ENCODE assay signal across 16 cellular contexts in the genomic region with DNA sequence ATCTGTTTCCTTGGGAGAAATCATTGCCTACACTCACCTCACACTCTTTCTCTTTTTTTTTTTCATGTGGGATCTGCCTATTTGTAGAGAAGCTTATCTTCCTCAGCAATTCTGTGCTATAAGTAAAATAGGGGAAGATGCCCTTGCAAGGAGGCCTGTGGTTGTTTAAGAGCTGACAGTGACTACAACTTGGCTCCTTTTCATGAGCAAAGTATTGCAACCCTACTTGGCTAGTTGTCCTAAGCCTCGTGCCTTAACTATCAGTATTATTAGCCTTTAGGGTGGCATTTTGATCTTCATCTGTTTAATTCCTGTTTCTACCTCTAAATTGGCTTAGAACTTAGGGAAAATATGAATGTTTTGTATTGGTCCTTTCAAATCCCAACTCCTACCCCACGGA. TPM values are rescaled to one million over a fixed set of nuclear protein-coding genes. Genes with fewer than 3 reads are reported as not detected.
DNase-seq lines count a peak whose midpoint lies in the region; ATAC-seq and TF ChIP-seq lines count a peak whose summit lies in the region.
"Had no signal": no experiment of that assay in that cellular context is flagged by ENCODE, and none has a peak within 500 bp of the region (broad histone marks: within the 10 kb centered on the region; RNA-seq: fewer than 3 reads in every experiment).

No MANE protein-coding gene starts in this region.

- peaks cover 53 to 78% of the 10 kb centered on the region in 2 donors for H3K4me1 ChIP-seq in thoracic aorta (ENCODE audit: control insufficient read depth in 1 of 2, low read depth in 2 of 2)

- no peaks in the 10 kb centered on the region for H3K9me3 ChIP-seq in thoracic aorta
- H3K9me3 ChIP-seq: BLaER1 treated with 17β-estradiol and CSF1 and Interleukin-3, amounts not matched to agents 10 nM and 100 nM had no signal

- no peaks in the 10 kb centered on the region for H3K27me3 ChIP-seq in thoracic aorta (replicated peaks; ENCODE audit: insufficient read depth)
- H3K27me3 ChIP-seq: BLaER1 treated with 17β-estradiol and CSF1 and Interleukin-3, amounts not matched to agents 10 nM and 100 nM had no signal

- peak overlapping the region; percentile 46 to 76 for H3K27ac ChIP-seq in coronary artery
- peak overlapping the region; percentile 48 for H3K27ac ChIP-seq in thoracic aorta
- H3K27ac ChIP-seq: BLaER1 treated with 17β-estradiol and CSF1 and Interleukin-3, amounts not matched to agents 10 nM and 100 nM had no signal

- intact Hi-C loops in head of caudate nucleus (cut with DNase I), result no loop called here

- no peak overlapping the region for H3K4me3 ChIP-seq in coronary artery
- H3K4me3 ChIP-seq in thoracic aorta, result no peak overlapping the region
- H3K4me3 ChIP-seq: BLaER1 treated with 17β-estradiol and CSF1 and Interleukin-3, amounts not matched to agents 10 nM and 100 nM; PC-9 had no signal

- no peak for ATAC-seq in thoracic aorta (ENCODE audit: insufficient number of reproducible peaks, low FRiP score, low read depth)

- DNase-seq in OCI-M1 (lab: John Stamatoyannopoulos, UW) (peak; percentile 55), coronary artery (ENCODE audit: low spot score) (no peak), medulla oblongata (ENCODE audit: extremely low spot score) (peak; percentile 13), thoracic aorta (ENCODE audit: low spot score) (no peak), ecto neural progenitor cell (ENCODE audit: low spot score) (no peak), activated T-cell treated with anti-CD3 and anti-CD28 coated beads for 4 hours (no peak), head of caudate nucleus (no peak)
- no peak for DNase-seq in activated effector memory CD4-positive, alpha-beta T cell treated with Interleukin-2 at 50 U/mL for 16 hours
- DNase-seq: activated CD8-positive, alpha-beta memory T cell treated with anti-CD3 and anti-CD28 coated beads, Interleukin-2, amount 50 U/mL, for 4 hours; activated naive CD4-positive, alpha-beta T cell treated with anti-CD3 and anti-CD28 coated beads for 36 hours; GOT3; naive B cell; NCI-H2081 treated with DMSO at 0.1 percent for 48 hours; NCI-H526; PC-9 had no signal

- no peaks in the 10 kb centered on the region for H3K36me3 ChIP-seq in thoracic aorta
- H3K36me3 ChIP-seq: BLaER1 treated with 17β-estradiol and CSF1 and Interleukin-3, amounts not matched to agents 10 nM and 100 nM had no signal

- TF ChIP-seq CTCF in coronary artery (IDR thresholded peaks at IDR 0.05), result no peak
- TF ChIP-seq CTCF in thoracic aorta (IDR thresholded peaks at IDR 0.05), result no peak

RNA-seq across cellular contexts. Expression of a gene that starts 56.1 kb away (rescaled TPM):
- 1 to 10 TPM; 1.2 to 1.5 TPM for total RNA-seq in thoracic aorta
- total RNA-seq: activated naive CD4-positive, alpha-beta T cell treated with anti-CD3 and anti-CD28 coated beads for 36 hours had no signal

Comparison
In these comparisons a context has a peak if more than half of its experiments do, and no peak if none do; other contexts are left out.
1. DNase-seq: peak in OCI-M1 (single experiment) and medulla oblongata (single experiment); none in coronary artery (single experiment), thoracic aorta (single experiment), ecto neural progenitor cell (single experiment), activated effector memory CD4-positive, alpha-beta T cell treated with Interleukin-2 at 50 U/mL for 16 hours (single experiment), activated T-cell treated with anti-CD3 and anti-CD28 coated beads for 4 hours (single experiment) and head of caudate nucleus (0 of 42).